Comparison of ENCODE assay signal across 13 cellular contexts in genomic region chr21:21415741-21416140, GRCh38.
DNase-seq lines count a peak whose midpoint lies in the region; ATAC-seq and TF ChIP-seq lines count a peak whose summit lies in the region.
"Had no signal": no experiment of that assay in that cellular context is flagged by ENCODE, and none has a peak within 500 bp of the region (broad histone marks: within the 10 kb centered on the region; RNA-seq: fewer than 3 reads in every experiment).

No MANE protein-coding gene starts in this region.

- DNase-seq in NCI-H226 (peak; percentile 33), astrocyte of the spinal cord (ENCODE audit: low read depth, low spot score) (peak; percentile 8), fibroblast of pulmonary artery (ENCODE audit: low read depth) (peak; percentile 72), non-pigmented ciliary epithelial cell (ENCODE audit: low read depth) (peak; percentile 8), NCI-H69 (lab: John Stamatoyannopoulos, UW) (no peak)
- DNase-seq in central memory CD4-positive, alpha-beta T cell = no peak
- DNase-seq: AML-193; Caco-2; CD4-positive, alpha-beta T cell; HCEC 1CT had no signal

- TF ChIP-seq CTCF in astrocyte of the spinal cord (IDR thresholded peaks at IDR 0.05; ENCODE audit: low read depth, low read length) = no peak
- TF ChIP-seq CTCF in fibroblast of pulmonary artery (IDR thresholded peaks at IDR 0.05; ENCODE audit: low read length, missing control alignments) = no peak

- H3K4me3 ChIP-seq in astrocyte of the spinal cord (ENCODE audit: low read depth, low read length) (no peak overlapping the region), fibroblast of pulmonary artery (replicated peaks; ENCODE audit: low read depth, low read length) (no peak overlapping the region)
- H3K4me3 ChIP-seq: A549, GM23338 had no signal

- no peak for ATAC-seq in HG03196 (IDR thresholded peaks at IDR 0.05; ENCODE audit: unreplicated experiment)
- ATAC-seq: A549, GM23338 had no signal

- in situ Hi-C loops in astrocyte of the spinal cord (cut with HindIII; ENCODE audit: low sequenced_read_pairs) = no loop called here

Comparison
In these comparisons a context has a peak if more than half of its experiments do, and no peak if none do; other contexts are left out.
1. DNase-seq: peak in NCI-H226 (single experiment), astrocyte of the spinal cord (single experiment), fibroblast of pulmonary artery (single experiment) and non-pigmented ciliary epithelial cell (single experiment); none in NCI-H69 (single experiment) and central memory CD4-positive, alpha-beta T cell (single experiment).